ENCODE assay signal across 1 cellular context in genomic region chr15:79924379-79924778, GRCh38.
TF ChIP-seq lines count a peak whose summit lies in the region.

No MANE protein-coding gene starts in this region.

TF ChIP-seq in H1, 55 proteins besides CTCF, POLR2A, EP300 and RAD21:
- no peak for TF ChIP-seq CHD7 (IDR thresholded peaks at IDR 0.05; ENCODE audit: insufficient replicate concordance, low read length)
- TF ChIP-seq CHD1 (IDR thresholded peaks at IDR 0.05; ENCODE audit: low read depth, low read length) = no peak
- TF ChIP-seq MAFK (IDR thresholded peaks at IDR 0.05; ENCODE audit: low read depth, low read length) = no peak
- no peak for TF ChIP-seq SAP30 (IDR thresholded peaks at IDR 0.05; ENCODE audit: insufficient read depth, insufficient replicate concordance, low read length)
- no peak for TF ChIP-seq EZH2 (IDR thresholded peaks at IDR 0.05; ENCODE audit: low read depth, low read length, severe bottlenecking)
- TF ChIP-seq FOSL1 (IDR thresholded peaks at IDR 0.05; ENCODE audit: insufficient read depth, low read depth, low read length) = no peak
- TF ChIP-seq TAF1 (IDR thresholded peaks at IDR 0.05; ENCODE audit: low read depth, low read length) = no peak
- no peak for TF ChIP-seq JUND (IDR thresholded peaks at IDR 0.05; ENCODE audit: low read length)
- no peak for TF ChIP-seq CBX5 (IDR thresholded peaks at IDR 0.05; ENCODE audit: low read depth, low read length)
- TF ChIP-seq HDAC2 (IDR thresholded peaks at IDR 0.05; ENCODE audit: borderline replicate concordance in 1 of 2, low read depth in 2 of 2, low read length in 2 of 2) = no peak
- TF ChIP-seq BACH1 (IDR thresholded peaks at IDR 0.05; ENCODE audit: low read length) = no peak
- TF ChIP-seq SIN3A (conservative IDR thresholded peaks at IDR 0.05 in 1 of 2, IDR thresholded peaks at IDR 0.05 in 1 of 2; ENCODE audit: low read depth in 1 of 2, low read length in 2 of 2) = no peak
- TF ChIP-seq BRCA1 (IDR thresholded peaks at IDR 0.05; ENCODE audit: low read depth, low read length) = no peak
